In the genomic region with DNA sequence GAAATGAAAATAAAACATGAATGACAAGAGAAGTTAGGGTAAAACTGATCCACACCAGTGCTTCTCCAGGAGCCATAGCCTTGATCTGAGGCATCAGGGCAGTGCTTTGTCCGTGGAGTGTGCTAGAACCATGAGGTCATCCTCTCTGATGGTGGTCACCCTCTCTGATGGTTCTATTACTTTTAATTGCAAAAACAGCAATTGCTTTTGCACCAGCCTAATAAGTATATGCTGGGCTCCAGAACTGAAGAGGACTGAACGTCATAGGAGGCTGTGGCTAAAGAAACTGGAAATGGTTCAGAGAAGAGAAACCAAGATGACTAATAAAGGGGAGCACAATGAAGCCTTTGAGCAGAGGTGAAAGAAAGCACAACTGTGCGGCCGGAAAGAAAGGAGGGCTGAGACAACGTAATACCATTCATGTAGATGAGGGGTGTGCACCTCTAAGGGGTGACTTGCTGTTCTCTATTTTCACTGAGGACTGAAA, we compare ENCODE assay signal across 9 cellular contexts. TPM values are rescaled to one million over a fixed set of nuclear protein-coding genes. Genes with fewer than 3 reads are reported as not detected.
DNase-seq lines count a peak whose midpoint lies in the region; ATAC-seq and TF ChIP-seq lines count a peak whose summit lies in the region.
"Had no signal": no experiment of that assay in that cellular context is flagged by ENCODE, and none has a peak within 500 bp of the region (broad histone marks: within the 10 kb centered on the region; RNA-seq: fewer than 3 reads in every experiment).

No MANE protein-coding gene starts in this region.

- no peak overlapping the region for H3K4ac ChIP-seq in H9 (ENCODE audit: low read depth, low read length)

- H3K79me2 ChIP-seq in H9 (ENCODE audit: insufficient read depth, low read length) = no peaks in the 10 kb centered on the region

- no peaks in the 10 kb centered on the region for H3K27me3 ChIP-seq in H9 (ENCODE audit: insufficient read depth, low read length)

- H4K5ac ChIP-seq in H9 (ENCODE audit: insufficient read length, low read depth, low read length) = no peak overlapping the region

- H3K4me2 ChIP-seq in H9 (ENCODE audit: insufficient read depth, insufficient read length, low read length) = no peak overlapping the region

- H3K79me1 ChIP-seq in H9 (ENCODE audit: insufficient read depth, low read depth, low read length, poor library complexity, severe bottlenecking) = no peaks in the 10 kb centered on the region

- H2AK5ac ChIP-seq in H9 (ENCODE audit: insufficient read length, low read length) = no peak overlapping the region

- H2AFZ ChIP-seq in H9 (ENCODE audit: low read length) = no peak overlapping the region

- no peak overlapping the region for H3K23ac ChIP-seq in H9 (ENCODE audit: insufficient read length, low read depth, low read length)

- H3K36me3 Mint-ChIP-seq in T-helper 17 cell (ENCODE audit: low read depth) (no peaks in the 10 kb centered on the region), H9 (ENCODE audit: insufficient read depth in 1 of 3, low read depth in 3 of 3) (no peaks in the 10 kb centered on the region)
- H3K36me3 Mint-ChIP-seq in dendritic cell treated with granulocyte-macrophage colony-stimulating factor and Interleukin-4, amounts not matched to agents 40 ng/mL and 50 ng/mL, for 4 days (ENCODE audit: low read depth) = no peaks in the 10 kb centered on the region

- H3K9ac ChIP-seq in H9 (ENCODE audit: extremely low read depth, insufficient read length, low read length) = no peak overlapping the region

- H3K9me3 ChIP-seq in T-helper 17 cell (ENCODE audit: control insufficient read depth, low read length, poor library complexity, severe bottlenecking) (no peaks in the 10 kb centered on the region), H9 (ENCODE audit: control insufficient read depth, low read depth, low read length) (no peaks in the 10 kb centered on the region)

- no peak overlapping the region for H2BK15ac ChIP-seq in H9 (ENCODE audit: low read depth, low read length)

- H3K23me2 ChIP-seq in H9 (ENCODE audit: insufficient read length, low read depth, low read length, poor library complexity, severe bottlenecking) = no peaks in the 10 kb centered on the region

- no peaks in the 10 kb centered on the region for H3K9me3 Mint-ChIP-seq in dendritic cell treated with granulocyte-macrophage colony-stimulating factor and Interleukin-4, amounts not matched to agents 40 ng/mL and 50 ng/mL, for 4 days
- no peaks in the 10 kb centered on the region for H3K9me3 Mint-ChIP-seq in H9

- intact Hi-C loops in dendritic cell treated with granulocyte-macrophage colony-stimulating factor and Interleukin-4, amounts not matched to agents 40 ng/mL and 50 ng/mL, for 4 days (cut with micrococcal nuclease) = no loop called here

- peaks cover 13% of the 10 kb centered on the region for H3K4me1 Mint-ChIP-seq in T-helper 17 cell
- H3K4me1 Mint-ChIP-seq in dendritic cell treated with granulocyte-macrophage colony-stimulating factor and Interleukin-4, amounts not matched to agents 40 ng/mL and 50 ng/mL, for 4 days (ENCODE audit: low read depth) = peaks cover 23% of the 10 kb centered on the region
- H3K4me1 Mint-ChIP-seq in H9 = peaks cover 47% of the 10 kb centered on the region in 2 experiments

- H2BK5ac ChIP-seq in H9 (ENCODE audit: insufficient read length, low read length) = no peak overlapping the region

- no peak overlapping the region for H2BK120ac ChIP-seq in H9 (ENCODE audit: low read depth, low read length, poor library complexity, severe bottlenecking)

- H4K8ac ChIP-seq in H9 (replicated peaks; ENCODE audit: insufficient read length, low read depth, low read length) = no peak overlapping the region

- H3K14ac ChIP-seq in H9 (ENCODE audit: insufficient read depth, low read length) = no peak overlapping the region

- no peak for TF ChIP-seq CTCF in H9 (conservative IDR thresholded peaks at IDR 0.05)

- no peak overlapping the region for H3K18ac ChIP-seq in H9 (ENCODE audit: insufficient read length, low read depth, low read length)

- no peak overlapping the region for H2BK20ac ChIP-seq in H9 (ENCODE audit: low read depth, low read length, poor library complexity, severe bottlenecking)

- H3K27me3 Mint-ChIP-seq in T-helper 17 cell (no peaks in the 10 kb centered on the region), H9 (ENCODE audit: low read depth) (no peaks in the 10 kb centered on the region)
- H3K27me3 Mint-ChIP-seq in dendritic cell treated with granulocyte-macrophage colony-stimulating factor and Interleukin-4, amounts not matched to agents 40 ng/mL and 50 ng/mL, for 4 days = peaks cover 9% of the 10 kb centered on the region

- ATAC-seq in GM19043 (IDR thresholded peaks at IDR 0.05; ENCODE audit: low read depth, unreplicated experiment) (peak; percentile 96), HG02981 (IDR thresholded peaks at IDR 0.05; ENCODE audit: unreplicated experiment) (peak; percentile 93), T-helper 17 cell (peak; percentile 99)

- H3T11ph ChIP-seq in H9 (ENCODE audit: low read length) = no peak overlapping the region

- no peak overlapping the region for H4K91ac ChIP-seq in H9 (ENCODE audit: insufficient read length, low read depth, low read length)

- no peak overlapping the region for H2BK12ac ChIP-seq in H9 (ENCODE audit: insufficient read length, low read depth, low read length)

- DNase-seq in T-helper 17 cell = peak in 2 of 3 donors; percentile 27
- DNase-seq in stimulated activated CD4-positive, alpha-beta T cell treated with anti-CD3 and anti-CD28 coated beads, Interleukin-12 subunit alpha, Interleukin-12 subunit beta, amount 100 ng/mL, for 4 hours = peak; percentile 21
- no peak for DNase-seq in NCI-H526 (lab: John Stamatoyannopoulos, UW)
- no peak for DNase-seq in NCI-H446 treated with DMSO at 0.1 percent for 48 hours (lab: John Stamatoyannopoulos, UW)
- no peak for DNase-seq in H9

- H3K4me3 Mint-ChIP-seq in T-helper 17 cell (no peak overlapping the region), H9 (no peak overlapping the region)
- H3K4me3 Mint-ChIP-seq in dendritic cell treated with granulocyte-macrophage colony-stimulating factor and Interleukin-4, amounts not matched to agents 40 ng/mL and 50 ng/mL, for 4 days = peak overlapping the region; percentile 9

- WGBS in H9 (ENCODE audit: extremely low coverage, insufficient read length, low lambda C conversion rate) = no CpG with 5 or more reads among the region's 5 CpGs

- H3K4me1 ChIP-seq in H9 (ENCODE audit: insufficient read depth, low read length) = peaks cover 7% of the 10 kb centered on the region; the same call in 1 of the 2 replicates

- H3K27ac ChIP-seq in H9 (ENCODE audit: insufficient read length, low read depth, low read length) = no peak overlapping the region
- H3K27ac ChIP-seq: SK-N-MC had no signal

- peak overlapping the region; percentile 49 for H3K27ac Mint-ChIP-seq in T-helper 17 cell
- peak overlapping the region; percentile 45 for H3K27ac Mint-ChIP-seq in dendritic cell treated with granulocyte-macrophage colony-stimulating factor and Interleukin-4, amounts not matched to agents 40 ng/mL and 50 ng/mL, for 4 days
- H3K27ac Mint-ChIP-seq in H9 = peak overlapping the region in 1 of 3 experiments; percentile 28; a peak in 1 of 7 replicates

- no peaks in the 10 kb centered on the region for H4K20me1 ChIP-seq in H9 (ENCODE audit: control insufficient read depth, insufficient read depth, insufficient read length)

- H3K56ac ChIP-seq in H9 (ENCODE audit: insufficient read length, low read depth, low read length) = no peak overlapping the region

RNA-seq across cellular contexts. Expression of a gene that starts 17.0 kb away (rescaled TPM):
- 10 to 100 TPM; 25.1 to 25.2 TPM for total RNA-seq in T-helper 17 cell
- total RNA-seq in H9 (2021) = 0.77 and 1.7 TPM in 2 replicates

Comparison
In these comparisons a context has a peak if more than half of its experiments do, and no peak if none do; other contexts are left out.
1. DNase-seq: peak in T-helper 17 cell (2 of 3) and stimulated activated CD4-positive, alpha-beta T cell treated with anti-CD3 and anti-CD28 coated beads, Interleukin-12 subunit alpha, Interleukin-12 subunit beta, amount 100 ng/mL, for 4 hours (single experiment); none in NCI-H526 (0 of 2), NCI-H446 treated with DMSO at 0.1 percent for 48 hours (single experiment) and H9 (single experiment).
2. Peak in every context shown above with its lines, with median percentiles within 50 percentile points of each other: ATAC-seq.